In genomic region chr2:9914384-9915065, GRCh38 we compare ENCODE assay signal across 8 cellular contexts. TPM values are rescaled to one million over a fixed set of nuclear protein-coding genes. Genes with fewer than 3 reads are reported as not detected.
DNase-seq lines count a peak whose midpoint lies in the region; ATAC-seq and TF ChIP-seq lines count a peak whose summit lies in the region.

No MANE protein-coding gene starts in this region.

- ATAC-seq in GM21381 (IDR thresholded peaks at IDR 0.05; ENCODE audit: unreplicated experiment) (peak; percentile 99), HG03565 (IDR thresholded peaks at IDR 0.05; ENCODE audit: unreplicated experiment) (peak; percentile 98)

- no peaks in the 10 kb centered on the region for H3K27me3 ChIP-seq in GM06990 (replicated peaks; ENCODE audit: control insufficient read depth, insufficient read depth, low read length)

- no peak overlapping the region for H3K4me3 ChIP-seq in GM06990 (replicated peaks; ENCODE audit: low read depth, low read length)

- H3K36me3 ChIP-seq in GM06990 (ENCODE audit: control insufficient read depth, insufficient read depth, low read length) = no peaks in the 10 kb centered on the region; the same call in 1 of the 2 replicates

- TF ChIP-seq CTCF in GM06990 (IDR thresholded peaks at IDR 0.05; ENCODE audit: insufficient read depth, low read length, poor library complexity, severe bottlenecking) = peak; percentile 56

- peak; percentile 74 for DNase-seq in GM06990 (ENCODE audit: extremely low read depth, insufficient read length)
- peak; percentile 56 to 72 for DNase-seq in activated T-cell treated with anti-CD3 and anti-CD28 coated beads, Interleukin-2, amount 50 U/mL, for 48 hours
- DNase-seq in renal cortical epithelial cell (ENCODE audit: low read depth) = peak; percentile 83
- DNase-seq in NCI-H2081 (lab: John Stamatoyannopoulos, UW) = no peak
- DNase-seq in middle frontal gyrus (ENCODE audit: extremely low spot score, low spot score) = no peak
- no peak for DNase-seq in NCI-H2196 (lab: John Stamatoyannopoulos, UW; ENCODE audit: unreplicated experiment)

RNA-seq across cellular contexts. Expression of gene GRHL1, which starts 37.0 kb away (rescaled TPM):
- 1.7 and 4.0 TPM in 2 replicates for total RNA-seq in renal cortical epithelial cell

Comparison
In these comparisons a context has a peak if more than half of its experiments do, and no peak if none do; other contexts are left out.
1. DNase-seq: peak in GM06990 (single experiment), activated T-cell treated with anti-CD3 and anti-CD28 coated beads, Interleukin-2, amount 50 U/mL, for 48 hours (2 of 2) and renal cortical epithelial cell (single experiment); none in NCI-H2081 (0 of 2), middle frontal gyrus (single experiment) and NCI-H2196 (single experiment).